Comparison of ENCODE assay signal across 8 cellular contexts in genomic region chr11:1763796-1764661, GRCh38. TPM values are rescaled to one million over a fixed set of nuclear protein-coding genes. Genes with fewer than 3 reads are reported as not detected.
DNase-seq lines count a peak whose midpoint lies in the region; ATAC-seq and TF ChIP-seq lines count a peak whose summit lies in the region.

CTSD (minus strand) TSS chr11:1763927; CDS start chr11:1763859, 68 bp downstream.

- no peaks in the 10 kb centered on the region for H3K9me3 ChIP-seq in OCI-LY1 (ENCODE audit: low read length)
- no peaks in the 10 kb centered on the region for H3K9me3 ChIP-seq in mucosa of stomach (ENCODE audit: control insufficient read depth, low read length)

- H3K79me2 ChIP-seq in OCI-LY1 (ENCODE audit: insufficient read depth, low read length) = no peaks in the 10 kb centered on the region

- TF ChIP-seq CTCF in OCI-LY1 (IDR thresholded peaks at IDR 0.05; ENCODE audit: low read length) (peak; percentile 21), epithelial cell of proximal tubule (conservative IDR thresholded peaks at IDR 0.05; ENCODE audit: low read depth, low read length) (no peak)

- peak; percentile 58 for ATAC-seq in HG03520 (IDR thresholded peaks at IDR 0.05; ENCODE audit: unreplicated experiment)

- peak within 1 kb of the TSS; percentile 2; the same call in 1 of the 2 replicates for H2AFZ ChIP-seq in OCI-LY1 (ENCODE audit: low read length)

- H3F3A ChIP-seq in OCI-LY1 (ENCODE audit: insufficient read depth, low read length) = no peaks in the 10 kb centered on the region

- DNase-seq in C1 segment of cervical spinal cord (lab: John Stamatoyannopoulos, UW) = peak in 13 of 14 donors; percentile 56 to 95 (median 78)
- DNase-seq in GM19240 (ENCODE audit: insufficient read length, low spot score) = peak; percentile 99
- peak; percentile 83 for DNase-seq in activated T-cell treated with anti-CD3 and anti-CD28 coated beads for 4 hours
- DNase-seq in epithelial cell of proximal tubule (ENCODE audit: low read depth) = no peak
- DNase-seq in stimulated activated CD8-positive, alpha-beta memory T cell treated with anti-CD3 and anti-CD28 coated beads, Interleukin-4, amount 100 ng/mL, for 48 hours = peak; percentile 94

- peaks cover 17% of the 10 kb centered on the region for H3K4me1 ChIP-seq in OCI-LY1 (ENCODE audit: insufficient read depth, low read length, severe bottlenecking)
- peaks cover 47% of the 10 kb centered on the region for H3K4me1 ChIP-seq in mucosa of stomach (ENCODE audit: control insufficient read depth, insufficient read depth, low read length)

- no peaks in the 10 kb centered on the region for H4K20me1 ChIP-seq in OCI-LY1 (ENCODE audit: insufficient read depth, low read length)

- peak within 1 kb of the TSS; percentile 87 for H3K9ac ChIP-seq in OCI-LY1 (ENCODE audit: low read length)
- H3K9ac ChIP-seq in mucosa of stomach (ENCODE audit: low read length) = peak within 1 kb of the TSS; percentile 94

- no peak within 1 kb of the TSS for H3K27ac ChIP-seq in OCI-LY1 (ENCODE audit: low read depth, low read length, poor library complexity, severe bottlenecking)

- H3K4me3 ChIP-seq in OCI-LY1 (ENCODE audit: low read depth, low read length, poor library complexity, severe bottlenecking) (peak within 1 kb of the TSS; percentile 95), epithelial cell of proximal tubule (ENCODE audit: low read depth, low read length) (peak within 1 kb of the TSS; percentile 81), mucosa of stomach (ENCODE audit: low read length) (peak within 1 kb of the TSS; percentile 79)

- peak within 1 kb of the TSS; percentile 88 for H3K4me2 ChIP-seq in OCI-LY1 (ENCODE audit: low read length)

- H3K9me2 ChIP-seq in OCI-LY1 (ENCODE audit: low read depth, low read length) = no peaks in the 10 kb centered on the region

- H3K36me3 ChIP-seq in OCI-LY1 (ENCODE audit: insufficient read depth, low read length) (no peaks in the 10 kb centered on the region), mucosa of stomach (ENCODE audit: control insufficient read depth, insufficient read depth, low read length) (peaks cover 22% of the 10 kb centered on the region)

- H3K27me3 ChIP-seq in OCI-LY1 (ENCODE audit: insufficient read depth, low read length) (no peaks in the 10 kb centered on the region), mucosa of stomach (ENCODE audit: control insufficient read depth, insufficient read depth, low read length) (no peaks in the 10 kb centered on the region)

RNA-seq across cellular contexts. Expression of gene CTSD, which starts in this region (rescaled TPM):
- total RNA-seq in epithelial cell of proximal tubule = 192 and 211 TPM in 2 replicates
